Comparison of ENCODE assay signal across 6 cellular contexts in the genomic region with DNA sequence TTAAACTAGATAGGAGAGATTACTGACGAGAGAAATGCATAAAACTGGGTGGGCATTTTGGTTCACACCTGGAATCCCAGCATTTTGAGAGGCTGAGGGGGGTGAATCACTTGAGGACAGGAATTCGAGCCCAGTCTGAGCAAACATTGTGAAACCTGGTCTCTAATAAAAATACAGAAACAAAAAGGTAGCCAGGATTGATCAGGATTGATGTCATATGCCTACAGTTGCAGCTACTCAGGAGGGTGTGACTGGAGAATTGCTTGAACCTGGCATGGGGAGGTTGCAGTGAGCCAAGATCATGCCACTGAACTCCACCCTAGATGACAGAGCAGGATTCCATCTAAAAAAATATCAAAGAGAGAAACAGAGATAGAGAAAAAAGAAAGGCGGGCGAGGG.
"Had no signal": no experiment of that assay in that cellular context is flagged by ENCODE, and none has a peak within 500 bp of the region (broad histone marks: within the 10 kb centered on the region; RNA-seq: fewer than 3 reads in every experiment).

No MANE protein-coding gene starts in this region.

- ATAC-seq: GM23338, HepG2 had no signal

- H3K27ac ChIP-seq: HL-60 had no signal

- H3K4me3 ChIP-seq: GM23338 had no signal

- DNase-seq: H9, HCEC 1CT, KBM-7 had no signal
